In the genomic region with DNA sequence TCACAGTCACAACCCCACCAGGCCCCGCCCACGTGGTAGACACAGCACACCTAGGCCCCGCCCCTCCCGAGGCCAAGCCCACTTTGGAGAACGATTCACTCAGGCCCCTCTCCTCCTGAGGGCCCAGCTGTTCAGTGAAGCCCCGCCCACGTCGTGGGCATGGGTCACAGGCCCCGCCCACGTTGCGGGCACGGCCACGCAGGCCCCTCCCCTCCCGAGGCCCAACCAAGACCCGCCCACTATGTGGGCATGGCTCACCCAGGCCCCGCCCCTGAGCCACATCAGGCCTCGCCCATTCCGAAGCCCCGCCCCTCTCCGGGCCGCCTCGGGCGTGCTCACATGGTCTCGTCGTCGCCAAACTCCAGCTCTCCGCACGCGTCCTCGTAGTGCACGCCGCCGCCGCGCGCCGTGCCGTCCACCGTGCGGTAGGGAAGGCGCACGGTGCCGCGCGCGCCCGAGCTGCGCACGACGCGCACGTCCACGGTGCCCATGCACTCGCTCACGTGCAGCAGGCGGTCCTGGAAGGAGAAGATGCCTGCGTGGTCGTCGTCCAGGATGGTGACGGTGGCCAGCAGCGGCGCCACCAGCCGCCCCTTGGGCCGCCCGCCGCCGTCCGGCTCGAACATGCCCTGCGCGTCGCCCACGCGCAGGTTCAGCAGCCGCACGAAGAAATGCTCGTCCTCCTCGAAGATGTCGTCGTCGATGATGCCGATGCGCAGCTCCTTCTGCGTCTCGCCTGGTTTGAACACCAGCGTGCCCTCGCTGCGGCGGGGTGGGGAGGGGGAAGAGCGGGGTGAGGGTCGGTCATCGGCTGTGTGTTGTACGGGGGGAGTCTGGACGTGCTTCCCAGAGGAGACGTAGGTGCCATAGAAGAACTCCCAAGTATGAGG, we compare ENCODE assay signal across 1 cellular context.
TF ChIP-seq lines count a peak whose summit lies in the region.

No MANE protein-coding gene starts in this region.

TF ChIP-seq in WTC11, 78 proteins besides CTCF, POLR2A, EP300 and RAD21 (continued from another document):
- TF ChIP-seq, protein P1, sequence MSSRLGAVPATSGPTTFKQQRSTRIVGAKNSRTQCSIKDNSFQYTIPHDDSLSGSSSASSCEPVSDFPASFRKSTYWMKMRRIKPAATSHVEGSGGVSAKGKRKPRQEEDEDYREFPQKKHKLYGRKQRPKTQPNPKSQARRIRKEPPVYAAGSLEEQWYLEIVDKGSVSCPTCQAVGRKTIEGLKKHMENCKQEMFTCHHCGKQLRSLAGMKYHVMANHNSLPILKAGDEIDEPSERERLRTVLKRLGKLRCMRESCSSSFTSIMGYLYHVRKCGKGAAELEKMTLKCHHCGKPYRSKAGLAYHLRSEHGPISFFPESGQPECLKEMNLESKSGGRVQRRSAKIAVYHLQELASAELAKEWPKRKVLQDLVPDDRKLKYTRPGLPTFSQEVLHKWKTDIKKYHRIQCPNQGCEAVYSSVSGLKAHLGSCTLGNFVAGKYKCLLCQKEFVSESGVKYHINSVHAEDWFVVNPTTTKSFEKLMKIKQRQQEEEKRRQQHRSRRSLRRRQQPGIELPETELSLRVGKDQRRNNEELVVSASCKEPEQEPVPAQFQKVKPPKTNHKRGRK (CRISPR knock-in tag; IDR thresholded peaks at IDR 0.05; ENCODE audit: borderline replicate concordance): 0 out of 2 replicates have a peak, but pooled peaks have one; percentile 76
- TF ChIP-seq FOXJ3 (CRISPR knock-in tag; IDR thresholded peaks at IDR 0.05; ENCODE audit: borderline replicate concordance) (no peak), NR3C1 (CRISPR knock-in tag; conservative IDR thresholded peaks at IDR 0.05; ENCODE audit: low read depth) (peak; percentile 90; the same call in 1 of the 2 replicates), SMAD3 (CRISPR knock-in tag; IDR thresholded peaks at IDR 0.05; ENCODE audit: borderline replicate concordance) (peak; percentile 99), OVOL2 (CRISPR knock-in tag; IDR thresholded peaks at IDR 0.05; ENCODE audit: borderline replicate concordance) (no peak), ZBTB43 (CRISPR knock-in tag; IDR thresholded peaks at IDR 0.05) (peak; percentile 98), ZNF425 (CRISPR knock-in tag; conservative IDR thresholded peaks at IDR 0.05) (no peak), TEAD1 (CRISPR knock-in tag; IDR thresholded peaks at IDR 0.05) (peak; percentile 99), ESRRA (CRISPR knock-in tag; IDR thresholded peaks at IDR 0.05; ENCODE audit: borderline replicate concordance) (peak; percentile 97), ZNF671 (CRISPR knock-in tag; IDR thresholded peaks at IDR 0.05) (no peak), ZNF121 (CRISPR knock-in tag; IDR thresholded peaks at IDR 0.05) (peak; percentile 86; the same call in 1 of the 2 replicates)
